7 cellular contexts compared by ENCODE assay signal in the genomic region with DNA sequence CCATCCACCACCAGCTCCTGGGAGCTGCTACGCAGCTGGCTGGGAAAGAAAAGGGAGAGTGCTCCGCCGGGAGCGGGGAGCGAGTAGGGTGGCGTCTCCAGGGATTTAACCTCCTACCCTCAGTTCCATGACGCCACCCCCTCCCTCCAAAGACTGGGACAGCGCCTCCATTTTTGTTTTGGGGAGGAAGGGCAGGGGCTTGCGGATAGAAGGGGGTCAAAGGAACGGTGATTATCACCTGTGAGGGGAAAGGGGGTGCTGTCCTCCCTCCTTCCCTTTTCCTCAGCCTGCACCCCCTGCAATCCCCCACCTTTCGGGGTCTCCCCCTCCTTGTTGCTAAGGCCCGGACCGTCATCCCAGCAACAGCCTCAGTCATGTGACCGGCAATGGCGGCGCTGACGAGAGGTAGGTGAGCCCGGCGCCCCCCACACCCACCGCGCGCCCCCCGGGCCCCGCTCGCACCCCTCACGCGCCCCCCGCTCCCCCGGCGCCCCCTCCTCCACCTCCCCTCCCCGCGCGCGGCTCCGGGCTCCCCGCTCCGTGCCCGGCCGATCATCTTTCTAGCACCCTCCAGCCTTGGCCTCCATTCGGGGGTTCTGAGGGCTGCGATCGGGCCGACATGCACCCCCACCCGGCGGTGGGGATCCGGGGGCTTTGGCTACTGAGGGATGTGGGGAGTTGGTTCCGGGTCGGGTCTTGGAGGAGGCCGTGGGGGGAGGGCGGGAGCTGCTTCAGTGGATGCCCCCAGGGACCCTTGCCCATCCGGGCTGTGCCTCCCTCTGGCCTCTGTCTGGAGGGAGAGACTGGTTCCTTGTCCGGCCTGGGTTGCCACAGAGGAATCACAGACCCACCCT. TPM values are rescaled to one million over a fixed set of nuclear protein-coding genes. Genes with fewer than 3 reads are reported as not detected.
DNase-seq lines count a peak whose midpoint lies in the region; FAIRE-seq and TF ChIP-seq lines count a peak whose summit lies in the region.

A gene with protein sequence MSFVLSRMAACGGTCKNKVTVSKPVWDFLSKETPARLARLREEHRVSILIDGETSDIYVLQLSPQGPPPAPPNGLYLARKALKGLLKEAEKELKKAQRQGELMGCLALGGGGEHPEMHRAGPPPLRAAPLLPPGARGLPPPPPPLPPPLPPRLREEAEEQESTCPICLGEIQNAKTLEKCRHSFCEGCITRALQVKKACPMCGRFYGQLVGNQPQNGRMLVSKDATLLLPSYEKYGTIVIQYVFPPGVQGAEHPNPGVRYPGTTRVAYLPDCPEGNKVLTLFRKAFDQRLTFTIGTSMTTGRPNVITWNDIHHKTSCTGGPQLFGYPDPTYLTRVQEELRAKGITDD (plus strand): TSS at position 371 of the 854 bp plus-strand sequence. CDS start 1,694 bp downstream, outside the sequence.

- DNase-seq in GM12891 (ENCODE audit: insufficient read length, low spot score) (peak; percentile 62), HK-2 (ENCODE audit: unreplicated experiment) (peak; percentile 43), medulla oblongata (ENCODE audit: extremely low spot score) (peak; percentile 76), stomach (no peak), HPDE6-E6E7 (ENCODE audit: extremely low spot score) (no peak)
- DNase-seq in effector CD8-positive, alpha-beta T cell (lab: John Stamatoyannopoulos, UW), result peak; percentile 21

- H3K4me3 ChIP-seq in stomach, result peak within 1 kb of the TSS; percentile 79 to 89 (median 84)

- TF ChIP-seq POLR2A in GM12891 (IDR thresholded peaks at IDR 0.05; ENCODE audit: low read depth, low read length), result no peak
- TF ChIP-seq POLR2A in stomach (IDR thresholded peaks at IDR 0.05), result no peak

- no peak for TF ChIP-seq EP300 in stomach (IDR thresholded peaks at IDR 0.05)

- intact Hi-C loops in stomach (cut with DNase I; ENCODE audit: low total_unique reads), result no loop called here

- H3K9me3 ChIP-seq in stomach, result no peaks in the 10 kb centered on the region

- FAIRE-seq in GM12891 (lab: Jason Lieb, UNC), result peak; percentile 95

- H3K27me3 ChIP-seq in stomach, result peaks cover 0 to 15% (median 0%) of the 10 kb centered on the region in 3 donors

- H3K36me3 ChIP-seq in stomach, result peaks cover 15 to 61% (median 54%) of the 10 kb centered on the region in 4 donors

- H3K27ac ChIP-seq in VCaP (peak within 1 kb of the TSS; percentile 93), stomach (peak within 1 kb of the TSS; percentile 82 to 95 (median 90))

- 0 to 5% (median 2%) methylated on average over 18 to 48 of the region's 52 CpGs for WGBS in stomach, 5 donors

- no peak for TF ChIP-seq CTCF in VCaP (conservative IDR thresholded peaks at IDR 0.05)
- TF ChIP-seq CTCF in stomach (IDR thresholded peaks at IDR 0.05), result no peak

- H3K4me1 ChIP-seq in stomach, result peaks cover 11 to 45% (median 30%) of the 10 kb centered on the region in 4 donors

TF ChIP-seq in GM12891, 5 proteins besides CTCF, POLR2A, EP300 and RAD21:
- TF ChIP-seq TAF1 (IDR thresholded peaks at IDR 0.05; ENCODE audit: low read depth, low read length), result peak; percentile 11; the same call in 1 of the 2 replicates
- no peak for TF ChIP-seq PAX5 (IDR thresholded peaks at IDR 0.05; ENCODE audit: insufficient read depth, low read length, severe bottlenecking)
- TF ChIP-seq SPI1 (IDR thresholded peaks at IDR 0.05; ENCODE audit: low read depth, low read length), result no peak

RNA-seq across cellular contexts. Expression of the gene that starts here (rescaled TPM):
- 27.6 TPM for polyA plus RNA-seq in GM12891 (2012; ENCODE audit: low read depth, missing spikeins)
- total RNA-seq in stomach, result 10 to 100 TPM in 3 of 5 donors, 1 to 10 TPM in 2; 5.2 to 49.6 (median 14.3) TPM
- polyA plus RNA-seq in stomach, result 10 to 100 TPM; 14.6 to 26.9 (median 17.1) TPM

Comparison
In these comparisons a context has a peak if more than half of its experiments do, and no peak if none do; other contexts are left out.
1. DNase-seq: peak in GM12891 (single experiment), HK-2 (single experiment), effector CD8-positive, alpha-beta T cell (single experiment) and medulla oblongata (single experiment); none in stomach (single experiment) and HPDE6-E6E7 (single experiment).